Comparison of ENCODE assay signal across 16 cellular contexts in the genomic region with DNA sequence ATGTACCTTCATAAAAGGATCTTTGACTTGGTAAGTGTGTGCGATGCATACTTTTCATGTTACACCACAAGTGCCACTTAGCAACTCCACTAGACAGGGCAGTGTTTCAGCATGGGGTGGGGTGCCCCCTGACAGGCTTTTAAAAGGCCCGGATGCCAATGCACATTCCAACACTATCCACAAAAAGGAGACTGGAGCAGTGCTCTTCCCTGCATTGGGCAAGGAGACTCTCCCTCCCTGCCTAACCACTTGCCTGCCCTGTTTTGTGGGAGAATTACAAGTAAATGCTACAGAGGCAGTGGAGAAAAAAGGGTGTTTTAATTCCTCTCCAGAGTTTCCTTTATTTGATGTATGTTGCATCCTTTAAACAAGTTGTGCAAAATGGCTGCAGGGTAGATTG. TPM values are rescaled to one million over a fixed set of nuclear protein-coding genes. Genes with fewer than 3 reads are reported as not detected.
DNase-seq lines count a peak whose midpoint lies in the region; ATAC-seq and TF ChIP-seq lines count a peak whose summit lies in the region.
"Had no signal": no experiment of that assay in that cellular context is flagged by ENCODE, and none has a peak within 500 bp of the region (broad histone marks: within the 10 kb centered on the region; RNA-seq: fewer than 3 reads in every experiment).

No MANE protein-coding gene starts in this region.

- H3K27me3 ChIP-seq in gastroesophageal sphincter (no peaks in the 10 kb centered on the region), GM23248 (replicated peaks; ENCODE audit: insufficient read depth) (no peaks in the 10 kb centered on the region)

- no peaks in the 10 kb centered on the region for H3K36me3 Mint-ChIP-seq in neural crest cell (ENCODE audit: low read depth)
- H3K36me3 Mint-ChIP-seq: memory B cell had no signal

- no peak overlapping the region for H3K9ac ChIP-seq in GM23248

- no peak for TF ChIP-seq EP300 in gastroesophageal sphincter (IDR thresholded peaks at IDR 0.05)

- WGBS in gastroesophageal sphincter (ENCODE audit: low coverage in 1 of 2), 2 donors, result 29 to 44% methylated on average over 1 to 2 of the region's 2 CpGs
- 85 to 98% methylated on average over 2 of the region's 2 CpGs for WGBS in GM23248 (ENCODE audit: low coverage in 1 of 2, low lambda C conversion rate in 2 of 2, missing lambda C conversion rate in 2 of 2), 2 experiments

- DNase-seq in Caki2 (ENCODE audit: low read depth), result peak; percentile 42
- peak; percentile 68 for DNase-seq in RPMI7951 (ENCODE audit: low read depth)
- DNase-seq in neural crest cell (ENCODE audit: low read depth, low spot score), result no peak
- no peak for DNase-seq in kidney glomerular epithelial cell (lab: John Stamatoyannopoulos, UW)
- no peak for DNase-seq in GM23248
- DNase-seq in NCI-H146 treated with DMSO at 0.1 percent for 48 hours (lab: John Stamatoyannopoulos, UW; ENCODE audit: unreplicated experiment), result no peak
- DNase-seq: activated CD4-positive, alpha-beta T cell treated with anti-CD3 and anti-CD28 coated beads, Interleukin-2, amount 50 U/mL, for 4 hours; anterior cingulate cortex; effector memory CD4-positive, alpha-beta T cell; head of caudate nucleus; NCI-H226; PC-3 had no signal

- H3K79me2 ChIP-seq in GM23248 (ENCODE audit: insufficient read depth), result no peaks in the 10 kb centered on the region

- H3K4me1 ChIP-seq in gastroesophageal sphincter (peaks cover 0 to 39% (median 4%) of the 10 kb centered on the region in 3 donors), GM23248 (ENCODE audit: insufficient read depth) (peaks cover 7% of the 10 kb centered on the region; the same call in 1 of the 2 replicates)

- in situ Hi-C loops in Caki2 (cut with HindIII; ENCODE audit: low pct_unique_long_range_greater_than_20kb, low sequenced_read_pairs), result no loop called here
- in situ Hi-C loops in GM23248 (cut with MboI), result no loop called here

- TF ChIP-seq POLR2A in gastroesophageal sphincter (IDR thresholded peaks at IDR 0.05), result no peak

- H3K27me3 Mint-ChIP-seq in neural crest cell (ENCODE audit: low read depth), result peaks cover 30% of the 10 kb centered on the region

- H3K9me3 ChIP-seq in gastroesophageal sphincter (no peaks in the 10 kb centered on the region), GM23248 (ENCODE audit: low read depth) (no peaks in the 10 kb centered on the region)

- no peaks in the 10 kb centered on the region for H3K36me3 ChIP-seq in gastroesophageal sphincter
- H3K36me3 ChIP-seq in GM23248 (ENCODE audit: low read depth), result no peaks in the 10 kb centered on the region

- ATAC-seq in gastroesophageal sphincter (no peak), HG03469 (IDR thresholded peaks at IDR 0.05; ENCODE audit: unreplicated experiment) (no peak)
- ATAC-seq: PC-3 had no signal

- peaks cover 39% of the 10 kb centered on the region for H3K4me1 Mint-ChIP-seq in neural crest cell

- H3K9me3 Mint-ChIP-seq in neural crest cell, result no peaks in the 10 kb centered on the region
- H3K9me3 Mint-ChIP-seq: memory B cell; T-helper 2 cell treated with Interferon-gamma antibody and Interleukin-4, amounts not matched to agents 5 μg/mL and 100 μg/mL, for 36 hours had no signal

- H3K27ac Mint-ChIP-seq in neural crest cell (ENCODE audit: unreplicated experiment), result no peak overlapping the region
- H3K27ac Mint-ChIP-seq: memory B cell; T-helper 2 cell treated with Interferon-gamma antibody and Interleukin-4, amounts not matched to agents 5 μg/mL and 100 μg/mL, for 36 hours had no signal

- H3K4me2 ChIP-seq in GM23248 (ENCODE audit: unreplicated experiment), result no peak overlapping the region

- H3K27ac ChIP-seq in gastroesophageal sphincter, result peak overlapping the region in 3 of 4 donors; percentile 65 to 94 (median 92)
- H3K27ac ChIP-seq in GM23248, result no peak overlapping the region

- no peaks in the 10 kb centered on the region for H3K9me2 ChIP-seq in GM23248 (ENCODE audit: insufficient read depth)

- no peaks in the 10 kb centered on the region; the same call in 1 of the 2 replicates for H3F3A ChIP-seq in GM23248 (ENCODE audit: insufficient read depth)

- TF ChIP-seq CTCF in gastroesophageal sphincter (IDR thresholded peaks at IDR 0.05), result no peak
- no peak for TF ChIP-seq CTCF in neural crest cell (conservative IDR thresholded peaks at IDR 0.05)

- no peak overlapping the region for H3K4me3 ChIP-seq in gastroesophageal sphincter
- no peak overlapping the region for H3K4me3 ChIP-seq in GM23248

- peak overlapping the region; percentile 89 for H3K4me3 Mint-ChIP-seq in neural crest cell
- H3K4me3 Mint-ChIP-seq: memory B cell; T-helper 2 cell treated with Interferon-gamma antibody and Interleukin-4, amounts not matched to agents 5 μg/mL and 100 μg/mL, for 36 hours had no signal

- no peaks in the 10 kb centered on the region for H4K20me1 ChIP-seq in GM23248 (ENCODE audit: insufficient read depth)

- H2AFZ ChIP-seq in GM23248, result no peak overlapping the region

RNA-seq across cellular contexts. Expression of a gene that starts 1.7 kb away (rescaled TPM):
- total RNA-seq in Caki2 (2014; rRNA removed; shearing (Covaris generic); ENCODE audit: low replicate concordance), result 25.6 and 29.9 TPM in 2 replicates
- 37.4 and 48.5 TPM in 2 replicates for total RNA-seq in RPMI7951 (2014; rRNA removed; shearing (Covaris generic))
- total RNA-seq in gastroesophageal sphincter (10 to 100 TPM; 13.1 to 45.8 (median 25.3) TPM), neural crest cell (0.98 and 1.9 TPM in 2 replicates)
- total RNA-seq in GM23248 (2014; rRNA removed; shearing (Covaris generic)), result not detected in 2 replicates
- 0.11 and 0.22 TPM in 2 replicates for polyA plus RNA-seq in GM23248 (2016; fragmentation: Nextera tagmentation; extraction: Ambion mirVana)
- total RNA-seq: PC-3 had no signal

Comparison
In these comparisons a context has a peak if more than half of its experiments do, and no peak if none do; other contexts are left out.
1. DNase-seq: peak in Caki2 (single experiment) and RPMI7951 (single experiment); none in neural crest cell (single experiment), kidney glomerular epithelial cell (single experiment), GM23248 (single experiment) and NCI-H146 treated with DMSO at 0.1 percent for 48 hours (single experiment).